ENCODE assay signal across 34 cellular contexts in genomic region chr7:685540-685939, GRCh38.
"Had no signal": no experiment of that assay in that cellular context is flagged by ENCODE, and none has a peak within 500 bp of the region (broad histone marks: within the 10 kb centered on the region; RNA-seq: fewer than 3 reads in every experiment).

No MANE protein-coding gene starts in this region.

- ATAC-seq: activated naive CD4-positive, alpha-beta T cell treated with anti-CD3 and anti-CD28 coated beads, Interleukin-2, amount 50 U/mL, for 72 hours; activated T-cell treated with anti-CD3 and anti-CD28 coated beads, Interleukin-2, amount 50 U/mL, for 72 hours; esophagus mucosa; T-helper 17 cell; WTC11 had no signal

- DNase-seq: activated CD4-positive, alpha-beta memory T cell treated with anti-CD3 and anti-CD28 coated beads, Interleukin-2, amount 10 ng/mL, durations not matched to agents 7 days and 5 days; activated CD4-positive, alpha-beta T cell treated with anti-CD3 and anti-CD28 coated beads for 1 hour; activated CD4-positive, alpha-beta T cell treated with anti-CD3 and anti-CD28 coated beads for 4 hours; activated CD4-positive, alpha-beta T cell treated with anti-CD3 and anti-CD28 coated beads, Interleukin-2, amount 10 ng/mL, durations not matched to agents 7 days and 5 days; activated CD4-positive, alpha-beta T cell treated with anti-CD3 and anti-CD28 coated beads, Interleukin-2, amount 50 U/mL, for 4 hours; activated CD8-positive, alpha-beta memory T cell treated with anti-CD3 and anti-CD28 coated beads, Interleukin-2, amount 50 U/mL, for 48 hours; activated gamma-delta T cell; activated naive CD4-positive, alpha-beta T cell; activated naive CD4-positive, alpha-beta T cell treated with anti-CD3 and anti-CD28 coated beads, Interleukin-2, amount 10 ng/mL, durations not matched to agents 7 days and 5 days; activated naive CD8-positive, alpha-beta T cell treated with anti-CD3 and anti-CD28 coated beads, Interleukin-2, amount 10 ng/mL, durations not matched to agents 7 days and 5 days; activated T-cell treated with anti-CD3 and anti-CD28 coated beads for 4 hours; activated T-cell treated with anti-CD3 and anti-CD28 coated beads, Interleukin-2, amount 50 U/mL, for 24 hours; activated T-cell treated with anti-CD3 and anti-CD28 coated beads, Interleukin-2, amount 50 U/mL, for 72 hours; central memory CD4-positive, alpha-beta T cell; cerebellar nuclear complex; colonic mucosa; effector CD8-positive, alpha-beta T cell; foreskin fibroblast; head of caudate nucleus; T-helper 1 cell; T-helper 17 cell; T1000 had no signal

- FAIRE-seq: endometrium, endothelial cell of umbilical vein had no signal

- H3K9me3 ChIP-seq: colonic mucosa had no signal

- H3K4me3 Mint-ChIP-seq: activated CD4-positive, alpha-beta memory T cell treated with anti-CD3 and anti-CD28 coated beads, Interleukin-2, amount 10 ng/mL, durations not matched to agents 7 days and 5 days; activated CD4-positive, alpha-beta T cell treated with anti-CD3 and anti-CD28 coated beads, Interleukin-2, amount 10 ng/mL, durations not matched to agents 7 days and 5 days; activated naive CD4-positive, alpha-beta T cell treated with anti-CD3 and anti-CD28 coated beads, Interleukin-2, amount 10 ng/mL, durations not matched to agents 7 days and 5 days; activated naive CD8-positive, alpha-beta T cell treated with anti-CD3 and anti-CD28 coated beads, Interleukin-2, amount 10 ng/mL, durations not matched to agents 7 days and 5 days; activated T-cell treated with anti-CD3 and anti-CD28 coated beads, Interleukin-2, amount 50 U/mL, for 24 hours; activated T-cell treated with anti-CD3 and anti-CD28 coated beads, Interleukin-2, amount 50 U/mL, for 72 hours; brain; T-helper 17 cell; T-helper 2 cell treated with Interferon-gamma antibody and Interleukin-4, amounts not matched to agents 5 μg/mL and 100 μg/mL, for 36 hours; WTC11 had no signal

- H3K27me3 ChIP-seq: ascending aorta, breast epithelium, cardiac muscle cell, colonic mucosa had no signal

- H3K4me1 ChIP-seq: ascending aorta, breast epithelium, colonic mucosa had no signal

- H3K27ac ChIP-seq: ascending aorta, breast epithelium, cardiac muscle cell, colonic mucosa, epithelial cell of prostate, VCaP had no signal

- H3K4me3 ChIP-seq: ascending aorta, breast epithelium, cardiac muscle cell, colonic mucosa had no signal

- H3K27ac Mint-ChIP-seq: activated CD4-positive, alpha-beta memory T cell treated with anti-CD3 and anti-CD28 coated beads, Interleukin-2, amount 10 ng/mL, durations not matched to agents 7 days and 5 days; activated CD4-positive, alpha-beta T cell treated with anti-CD3 and anti-CD28 coated beads, Interleukin-2, amount 10 ng/mL, durations not matched to agents 7 days and 5 days; activated naive CD4-positive, alpha-beta T cell treated with anti-CD3 and anti-CD28 coated beads, Interleukin-2, amount 10 ng/mL, durations not matched to agents 7 days and 5 days; activated naive CD4-positive, alpha-beta T cell treated with anti-CD3 and anti-CD28 coated beads, Interleukin-2, amount 50 U/mL, for 72 hours; activated naive CD8-positive, alpha-beta T cell treated with anti-CD3 and anti-CD28 coated beads, Interleukin-2, amount 10 ng/mL, durations not matched to agents 7 days and 5 days; activated T-cell treated with anti-CD3 and anti-CD28 coated beads, Interleukin-2, amount 50 U/mL, for 24 hours; activated T-cell treated with anti-CD3 and anti-CD28 coated beads, Interleukin-2, amount 50 U/mL, for 72 hours; brain; T-helper 17 cell; T-helper 2 cell treated with Interferon-gamma antibody and Interleukin-4, amounts not matched to agents 5 μg/mL and 100 μg/mL, for 36 hours; WTC11 had no signal

- H3K4me1 Mint-ChIP-seq: activated CD4-positive, alpha-beta memory T cell treated with anti-CD3 and anti-CD28 coated beads, Interleukin-2, amount 10 ng/mL, durations not matched to agents 7 days and 5 days; activated CD4-positive, alpha-beta T cell treated with anti-CD3 and anti-CD28 coated beads, Interleukin-2, amount 10 ng/mL, durations not matched to agents 7 days and 5 days; activated naive CD4-positive, alpha-beta T cell treated with anti-CD3 and anti-CD28 coated beads, Interleukin-2, amount 10 ng/mL, durations not matched to agents 7 days and 5 days; activated naive CD8-positive, alpha-beta T cell treated with anti-CD3 and anti-CD28 coated beads, Interleukin-2, amount 10 ng/mL, durations not matched to agents 7 days and 5 days; brain; T-helper 17 cell; WTC11 had no signal

- H3K36me3 ChIP-seq: ascending aorta, breast epithelium, cardiac muscle cell, colonic mucosa had no signal

- H3K27me3 Mint-ChIP-seq: activated CD4-positive, alpha-beta memory T cell treated with anti-CD3 and anti-CD28 coated beads, Interleukin-2, amount 10 ng/mL, durations not matched to agents 7 days and 5 days; activated CD4-positive, alpha-beta T cell treated with anti-CD3 and anti-CD28 coated beads, Interleukin-2, amount 10 ng/mL, durations not matched to agents 7 days and 5 days; activated naive CD4-positive, alpha-beta T cell treated with anti-CD3 and anti-CD28 coated beads, Interleukin-2, amount 10 ng/mL, durations not matched to agents 7 days and 5 days; activated naive CD8-positive, alpha-beta T cell treated with anti-CD3 and anti-CD28 coated beads, Interleukin-2, amount 10 ng/mL, durations not matched to agents 7 days and 5 days; activated T-cell treated with anti-CD3 and anti-CD28 coated beads, Interleukin-2, amount 50 U/mL, for 24 hours; brain; T-helper 17 cell had no signal
